Comparison of ENCODE assay signal across 9 cellular contexts in genomic region chr9:111632695-111633388, GRCh38. TPM values are rescaled to one million over a fixed set of nuclear protein-coding genes. Genes with fewer than 3 reads are reported as not detected.
DNase-seq lines count a peak whose midpoint lies in the region; ATAC-seq and TF ChIP-seq lines count a peak whose summit lies in the region.
"Had no signal": no experiment of that assay in that cellular context is flagged by ENCODE, and none has a peak within 500 bp of the region (broad histone marks: within the 10 kb centered on the region; RNA-seq: fewer than 3 reads in every experiment).

No MANE protein-coding gene starts in this region.

- H3K9ac ChIP-seq in mesendoderm (ENCODE audit: low read length), result no peak overlapping the region

- no peak for TF ChIP-seq CTCF in AG09309 (IDR thresholded peaks at IDR 0.05; ENCODE audit: control insufficient read depth, insufficient read depth, low read depth, low read length, missing control alignments)
- no peak for TF ChIP-seq CTCF in HFF-Myc (IDR thresholded peaks at IDR 0.05; ENCODE audit: low read depth, low read length, missing control alignments)
- no peak for TF ChIP-seq CTCF in astrocyte of the cerebellum (IDR thresholded peaks at IDR 0.05; ENCODE audit: low read depth, low read length, missing control alignments)
- TF ChIP-seq CTCF in foreskin keratinocyte (conservative IDR thresholded peaks at IDR 0.05), result no peak

- H3K4me3 ChIP-seq in AG09309 (ENCODE audit: control insufficient read depth, low read depth, low read length), result peak overlapping the region; percentile 85
- peak overlapping the region; percentile 98 for H3K4me3 ChIP-seq in HFF-Myc (replicated peaks; ENCODE audit: low read depth, low read length)
- peak overlapping the region; percentile 94 for H3K4me3 ChIP-seq in astrocyte of the cerebellum (ENCODE audit: low read depth, low read length)
- no peak overlapping the region for H3K4me3 ChIP-seq in mesendoderm (ENCODE audit: low read length)

- no peak overlapping the region for H4K5ac ChIP-seq in mesendoderm (ENCODE audit: low read length)

- no peak overlapping the region for H2AK5ac ChIP-seq in mesendoderm (ENCODE audit: low read length)

- DNase-seq in AG09309 (ENCODE audit: low read depth) (no peak), HFF-Myc (ENCODE audit: extremely low read depth, low read depth) (no peak), astrocyte of the cerebellum (ENCODE audit: low read depth) (no peak), mesendoderm (peak; percentile 76), NCI-H446 treated with DMSO at 0.1 percent for 48 hours (lab: John Stamatoyannopoulos, UW) (no peak), SIG-M5 treated with dmso at 0.1 percent for 504 hours (lab: John Stamatoyannopoulos, UW; ENCODE audit: unreplicated experiment) (no peak), T-helper 9 cell (no peak), foreskin keratinocyte (no peak)
- DNase-seq: NCI-H1694 had no signal

- H3K18ac ChIP-seq in mesendoderm (ENCODE audit: low read length), result no peak overlapping the region

- H3K23ac ChIP-seq in mesendoderm (ENCODE audit: low read length), result no peak overlapping the region

- H3K27ac ChIP-seq in mesendoderm (ENCODE audit: low read depth, low read length), result no peak overlapping the region
- H3K27ac ChIP-seq in foreskin keratinocyte, result no peak overlapping the region

- H2BK5ac ChIP-seq in mesendoderm (ENCODE audit: low read length), result no peak overlapping the region

- no peak overlapping the region for H3K56ac ChIP-seq in mesendoderm (ENCODE audit: low read length)

- H4K8ac ChIP-seq in mesendoderm (ENCODE audit: low read depth, low read length), result no peak overlapping the region

- H2BK120ac ChIP-seq in mesendoderm (ENCODE audit: low read depth, low read length), result no peak overlapping the region

- H3K4me1 ChIP-seq in mesendoderm (ENCODE audit: control insufficient read depth, low read depth, low read length) (peaks cover 6% of the 10 kb centered on the region), foreskin keratinocyte (peaks cover 4% of the 10 kb centered on the region)

- no peaks in the 10 kb centered on the region for H3K36me3 ChIP-seq in mesendoderm (ENCODE audit: control insufficient read depth, insufficient read depth, low read length)

- in situ Hi-C loops in astrocyte of the cerebellum (cut with HindIII; ENCODE audit: low sequenced_read_pairs), result no loop called here

- H3K27me3 ChIP-seq in mesendoderm (ENCODE audit: insufficient read depth, low read length, poor library complexity) (no peaks in the 10 kb centered on the region), foreskin keratinocyte (no peaks in the 10 kb centered on the region)

- peaks cover 16% of the 10 kb centered on the region for H3K79me1 ChIP-seq in mesendoderm (ENCODE audit: low read length)

- no peak overlapping the region for H2BK15ac ChIP-seq in mesendoderm (replicated peaks; ENCODE audit: low read depth)

- no peak overlapping the region for H3K4ac ChIP-seq in mesendoderm (ENCODE audit: low read depth, low read length)

- no peak for ATAC-seq in foreskin keratinocyte

- H3K79me2 ChIP-seq in mesendoderm (ENCODE audit: control insufficient read depth, insufficient read depth, low read length), result peaks cover 51% of the 10 kb centered on the region

- 100% methylated on average over 2 of the region's 7 CpGs for WGBS in mesendoderm (ENCODE audit: extremely low coverage, insufficient coverage, low lambda C conversion rate)

- no peak overlapping the region for H3K4me2 ChIP-seq in mesendoderm (ENCODE audit: low read length)

RNA-seq across cellular contexts. Expression of gene DNAJC25, which starts 1.7 kb away (rescaled TPM):
- polyA plus RNA-seq in mesendoderm (2013, experiment 1 of 2), result 7.3 TPM
- 7.8 TPM for polyA plus RNA-seq in mesendoderm (2013, experiment 2 of 2)
- total RNA-seq in foreskin keratinocyte, result 7.1 and 7.2 TPM in 2 replicates
- polyA plus RNA-seq in foreskin keratinocyte, result 4.8 and 6.3 TPM in 2 replicates

RNA-seq across cellular contexts. Expression of gene GNG10, which starts 28.6 kb away (rescaled TPM):
- 43.5 TPM for polyA plus RNA-seq in mesendoderm (2013, experiment 1 of 2)
- polyA plus RNA-seq in mesendoderm (2013, experiment 2 of 2), result 45.6 TPM
- 53.7 and 66.2 TPM in 2 replicates for total RNA-seq in foreskin keratinocyte
- polyA plus RNA-seq in foreskin keratinocyte, result 49.7 and 68.4 TPM in 2 replicates

RNA-seq across cellular contexts. Expression of gene PTGR1, which starts 33.4 kb away (rescaled TPM):
- 17.7 TPM for polyA plus RNA-seq in mesendoderm (2013, experiment 1 of 2)
- 18.0 TPM for polyA plus RNA-seq in mesendoderm (2013, experiment 2 of 2)
- 62.9 and 63.7 TPM in 2 replicates for total RNA-seq in foreskin keratinocyte
- 65.5 and 66.3 TPM in 2 replicates for polyA plus RNA-seq in foreskin keratinocyte
